In the genomic region with DNA sequence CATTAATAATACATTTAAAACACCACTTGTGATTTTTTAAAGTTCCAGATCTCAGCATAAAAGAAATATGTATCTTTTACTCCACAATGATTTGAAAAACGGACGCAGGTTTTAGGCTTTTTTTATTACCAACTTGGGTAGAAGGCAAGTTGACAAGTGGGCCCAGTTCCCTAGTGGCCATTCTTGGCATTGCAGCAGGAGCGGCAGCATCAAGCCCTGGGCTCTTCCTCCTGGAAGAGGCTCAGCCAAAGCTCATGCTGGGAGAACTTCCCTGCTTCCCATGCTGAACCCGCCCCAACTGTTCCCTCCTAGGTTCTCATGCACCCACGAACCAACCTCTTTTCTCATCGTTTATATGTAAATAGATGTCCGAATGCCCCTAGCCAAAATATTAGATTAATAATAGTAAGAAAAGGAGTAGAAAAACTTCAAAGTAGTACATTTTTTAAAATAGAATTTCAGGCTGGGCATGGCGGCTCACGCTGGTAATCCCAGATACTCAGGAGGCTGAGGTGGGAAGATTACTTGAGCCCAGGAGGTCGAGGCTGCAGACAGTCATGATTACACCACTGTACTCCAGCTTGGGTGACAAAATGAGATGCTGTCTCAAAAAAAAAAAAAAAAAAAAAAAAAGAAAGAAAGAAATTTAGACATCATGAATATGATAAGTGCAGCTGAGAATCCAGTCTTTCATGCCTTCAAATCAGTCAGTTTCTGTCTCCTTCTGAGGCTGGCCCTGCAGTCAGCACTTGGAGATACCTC, we compare ENCODE assay signal across 1 cellular context.
TF ChIP-seq lines count a peak whose summit lies in the region.

No MANE protein-coding gene starts in this region.

TF ChIP-seq in GM12878, 131 proteins besides CTCF, POLR2A, EP300 and RAD21 (continued from another document):
- TF ChIP-seq IRF3 (IDR thresholded peaks at IDR 0.05) = no peak
- peak; percentile 14; the same call in 1 of the 2 replicates for TF ChIP-seq CBFB (IDR thresholded peaks at IDR 0.05; ENCODE audit: low read depth)
- no peak for TF ChIP-seq HDAC2 (IDR thresholded peaks at IDR 0.05)
- TF ChIP-seq RB1 (IDR thresholded peaks at IDR 0.05; ENCODE audit: borderline replicate concordance) = no peak
- TF ChIP-seq JUND (IDR thresholded peaks at IDR 0.05; ENCODE audit: low read depth, low read length) = no peak
- TF ChIP-seq STAT1 (conservative IDR thresholded peaks at IDR 0.05) = no peak
- TF ChIP-seq IRF4 (IDR thresholded peaks at IDR 0.05; ENCODE audit: low read depth, low read length) = no peak
- TF ChIP-seq IKZF1 (conservative IDR thresholded peaks at IDR 0.05) = peak; percentile 62
- no peak for TF ChIP-seq SUPT20H (IDR thresholded peaks at IDR 0.05; ENCODE audit: borderline replicate concordance, control insufficient read depth, low read depth, low read length)
- no peak for TF ChIP-seq TCF3 (IDR thresholded peaks at IDR 0.05; ENCODE audit: borderline replicate concordance, insufficient read depth, low read depth, low read length)
- TF ChIP-seq, protein P1, sequence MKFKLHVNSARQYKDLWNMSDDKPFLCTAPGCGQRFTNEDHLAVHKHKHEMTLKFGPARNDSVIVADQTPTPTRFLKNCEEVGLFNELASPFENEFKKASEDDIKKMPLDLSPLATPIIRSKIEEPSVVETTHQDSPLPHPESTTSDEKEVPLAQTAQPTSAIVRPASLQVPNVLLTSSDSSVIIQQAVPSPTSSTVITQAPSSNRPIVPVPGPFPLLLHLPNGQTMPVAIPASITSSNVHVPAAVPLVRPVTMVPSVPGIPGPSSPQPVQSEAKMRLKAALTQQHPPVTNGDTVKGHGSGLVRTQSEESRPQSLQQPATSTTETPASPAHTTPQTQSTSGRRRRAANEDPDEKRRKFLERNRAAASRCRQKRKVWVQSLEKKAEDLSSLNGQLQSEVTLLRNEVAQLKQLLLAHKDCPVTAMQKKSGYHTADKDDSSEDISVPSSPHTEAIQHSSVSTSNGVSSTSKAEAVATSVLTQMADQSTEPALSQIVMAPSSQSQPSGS (IDR thresholded peaks at IDR 0.05; ENCODE audit: low read length) = no peak; the same call in 1 of the 2 replicates
- no peak for TF ChIP-seq TCF7 (IDR thresholded peaks at IDR 0.05; ENCODE audit: borderline replicate concordance)
- TF ChIP-seq YBX1 (IDR thresholded peaks at IDR 0.05) = 0 out of 2 replicates have a peak, but pooled peaks have one; percentile 35
- TF ChIP-seq EED (IDR thresholded peaks at IDR 0.05; ENCODE audit: low read depth) = peak; percentile 77
- TF ChIP-seq KDM1A (IDR thresholded peaks at IDR 0.05; ENCODE audit: borderline replicate concordance) = no peak
- peak; percentile 62; the same call in 1 of the 2 replicates for TF ChIP-seq SMARCA5 (IDR thresholded peaks at IDR 0.05)
- TF ChIP-seq, protein P2, sequence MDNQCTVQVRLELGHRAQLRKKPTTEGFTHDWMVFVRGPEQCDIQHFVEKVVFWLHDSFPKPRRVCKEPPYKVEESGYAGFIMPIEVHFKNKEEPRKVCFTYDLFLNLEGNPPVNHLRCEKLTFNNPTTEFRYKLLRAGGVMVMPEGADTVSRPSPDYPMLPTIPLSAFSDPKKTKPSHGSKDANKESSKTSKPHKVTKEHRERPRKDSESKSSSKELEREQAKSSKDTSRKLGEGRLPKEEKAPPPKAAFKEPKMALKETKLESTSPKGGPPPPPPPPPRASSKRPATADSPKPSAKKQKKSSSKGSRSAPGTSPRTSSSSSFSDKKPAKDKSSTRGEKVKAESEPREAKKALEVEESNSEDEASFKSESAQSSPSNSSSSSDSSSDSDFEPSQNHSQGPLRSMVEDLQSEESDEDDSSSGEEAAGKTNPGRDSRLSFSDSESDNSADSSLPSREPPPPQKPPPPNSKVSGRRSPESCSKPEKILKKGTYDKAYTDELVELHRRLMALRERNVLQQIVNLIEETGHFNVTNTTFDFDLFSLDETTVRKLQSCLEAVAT (IDR thresholded peaks at IDR 0.05) = 0 out of 2 replicates have a peak, but pooled peaks have one; percentile 43
- TF ChIP-seq RCOR1 (conservative IDR thresholded peaks at IDR 0.05; ENCODE audit: low read depth, low read length) = no peak
- TF ChIP-seq POLR2AphosphoS5 (IDR thresholded peaks at IDR 0.05; ENCODE audit: low read length) = 0 out of 2 replicates have a peak, but pooled peaks have one; percentile 50
- TF ChIP-seq NFIC (IDR thresholded peaks at IDR 0.05; ENCODE audit: low read depth, low read length) = no peak; the same call in 1 of the 2 replicates
- peak; percentile 9; the same call in 1 of the 2 replicates for TF ChIP-seq FOXM1 (IDR thresholded peaks at IDR 0.05; ENCODE audit: low read depth, low read length)
- TF ChIP-seq, protein P3, sequence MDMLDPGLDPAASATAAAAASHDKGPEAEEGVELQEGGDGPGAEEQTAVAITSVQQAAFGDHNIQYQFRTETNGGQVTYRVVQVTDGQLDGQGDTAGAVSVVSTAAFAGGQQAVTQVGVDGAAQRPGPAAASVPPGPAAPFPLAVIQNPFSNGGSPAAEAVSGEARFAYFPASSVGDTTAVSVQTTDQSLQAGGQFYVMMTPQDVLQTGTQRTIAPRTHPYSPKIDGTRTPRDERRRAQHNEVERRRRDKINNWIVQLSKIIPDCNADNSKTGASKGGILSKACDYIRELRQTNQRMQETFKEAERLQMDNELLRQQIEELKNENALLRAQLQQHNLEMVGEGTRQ (IDR thresholded peaks at IDR 0.05; ENCODE audit: borderline replicate concordance, low read depth, low read length) = no peak
- no peak for TF ChIP-seq SUZ12 (IDR thresholded peaks at IDR 0.05; ENCODE audit: unreplicated experiment)
- no peak for TF ChIP-seq NR2C2 (IDR thresholded peaks at IDR 0.05; ENCODE audit: borderline replicate concordance, control insufficient read depth, insufficient read length, low read depth)
- no peak for TF ChIP-seq MTA2 (IDR thresholded peaks at IDR 0.05; ENCODE audit: low read depth)
- TF ChIP-seq MYB (IDR thresholded peaks at IDR 0.05; ENCODE audit: borderline replicate concordance, low read depth, low read length) = no peak
- no peak for TF ChIP-seq NR2C1 (IDR thresholded peaks at IDR 0.05)
- TF ChIP-seq CEBPB (IDR thresholded peaks at IDR 0.05; ENCODE audit: borderline replicate concordance in 1 of 2, low read depth in 2 of 2, low read length in 2 of 2) = no peak
- TF ChIP-seq ZNF207 (IDR thresholded peaks at IDR 0.05; ENCODE audit: borderline replicate concordance) = no peak
- TF ChIP-seq KAT2A (conservative IDR thresholded peaks at IDR 0.05; ENCODE audit: control insufficient read depth, low read depth, low read length) = no peak
- no peak for TF ChIP-seq TARDBP (IDR thresholded peaks at IDR 0.05; ENCODE audit: borderline replicate concordance)
- TF ChIP-seq ZNF384 (IDR thresholded peaks at IDR 0.05; ENCODE audit: borderline replicate concordance, low read depth, low read length) = peak; percentile 64
- TF ChIP-seq HDGF (IDR thresholded peaks at IDR 0.05) = no peak
- TF ChIP-seq SPI1 (IDR thresholded peaks at IDR 0.05; ENCODE audit: borderline replicate concordance, insufficient read depth, low read depth, low read length) = no peak
- peak; percentile 79 for TF ChIP-seq NBN (IDR thresholded peaks at IDR 0.05)
- TF ChIP-seq IKZF2 (IDR thresholded peaks at IDR 0.05) = peak; percentile 49 to 54; a peak in 3 of 4 replicates
- TF ChIP-seq BACH1 (IDR thresholded peaks at IDR 0.05; ENCODE audit: borderline replicate concordance) = no peak
- TF ChIP-seq MEF2A (IDR thresholded peaks at IDR 0.05; ENCODE audit: insufficient read depth, low read depth, low read length) = no peak
- no peak for TF ChIP-seq ZSCAN29 (IDR thresholded peaks at IDR 0.05)
- TF ChIP-seq GABPA (IDR thresholded peaks at IDR 0.05; ENCODE audit: low read depth) = no peak
- peak; percentile 60; the same call in 1 of the 2 replicates for TF ChIP-seq PML (IDR thresholded peaks at IDR 0.05; ENCODE audit: low read length)
- TF ChIP-seq ZBTB4 (CRISPR knock-in tag; IDR thresholded peaks at IDR 0.05) = no peak
- TF ChIP-seq NFXL1 (IDR thresholded peaks at IDR 0.05; ENCODE audit: borderline replicate concordance) = no peak
- TF ChIP-seq, protein P4, sequence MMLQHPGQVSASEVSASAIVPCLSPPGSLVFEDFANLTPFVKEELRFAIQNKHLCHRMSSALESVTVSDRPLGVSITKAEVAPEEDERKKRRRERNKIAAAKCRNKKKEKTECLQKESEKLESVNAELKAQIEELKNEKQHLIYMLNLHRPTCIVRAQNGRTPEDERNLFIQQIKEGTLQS (IDR thresholded peaks at IDR 0.05; ENCODE audit: borderline replicate concordance, extremely low read depth, low read depth, low read length) = no peak
- TF ChIP-seq FOS (IDR thresholded peaks at IDR 0.05; ENCODE audit: borderline replicate concordance, extremely low read depth, insufficient read length) = no peak
- TF ChIP-seq KLF5 (IDR thresholded peaks at IDR 0.05; ENCODE audit: partially characterized antibody) = no peak
- 0 out of 2 replicates have a peak, but pooled peaks have one; percentile 35 for TF ChIP-seq SMAD5 (IDR thresholded peaks at IDR 0.05; ENCODE audit: low read depth)
- no peak for TF ChIP-seq CBX3 (IDR thresholded peaks at IDR 0.05; ENCODE audit: borderline replicate concordance, low read depth)
- no peak for TF ChIP-seq MAX (IDR thresholded peaks at IDR 0.05; ENCODE audit: low read depth, low read length)
- no peak for TF ChIP-seq RELA (IDR thresholded peaks at IDR 0.05; ENCODE audit: borderline replicate concordance, partially characterized antibody)
- TF ChIP-seq RFX5 (IDR thresholded peaks at IDR 0.05; ENCODE audit: low read depth, low read length) = no peak
- no peak for TF ChIP-seq HCFC1 (IDR thresholded peaks at IDR 0.05; ENCODE audit: low read length)
- no peak for TF ChIP-seq ZNF622 (IDR thresholded peaks at IDR 0.05)
- 0 out of 2 replicates have a peak, but pooled peaks have one; percentile 25 for TF ChIP-seq ZNF217 (IDR thresholded peaks at IDR 0.05)
- TF ChIP-seq NRF1 (conservative IDR thresholded peaks at IDR 0.05; ENCODE audit: low read depth, low read length) = no peak
- TF ChIP-seq SKIL (IDR thresholded peaks at IDR 0.05; ENCODE audit: low read depth, poor library complexity, severe bottlenecking) = peak; percentile 19
- TF ChIP-seq NFYA (IDR thresholded peaks at IDR 0.05; ENCODE audit: borderline replicate concordance, low read depth, low read length) = no peak
- no peak for TF ChIP-seq E2F4 (IDR thresholded peaks at IDR 0.05; ENCODE audit: low read depth, low read length)
- no peak for TF ChIP-seq JUNB (IDR thresholded peaks at IDR 0.05)
